ENCODE assay signal across 8 cellular contexts in genomic region chr3:42535981-42536784, GRCh38. TPM values are rescaled to one million over a fixed set of nuclear protein-coding genes. Genes with fewer than 3 reads are reported as not detected.
DNase-seq lines count a peak whose midpoint lies in the region; ATAC-seq, FAIRE-seq and TF ChIP-seq lines count a peak whose summit lies in the region.

No MANE protein-coding gene starts in this region.

- H4K5ac ChIP-seq in mesendoderm (ENCODE audit: low read length), result no peak overlapping the region

- no peak for TF ChIP-seq POLR2A in tibial nerve (IDR thresholded peaks at IDR 0.05)

- H3K23ac ChIP-seq in mesendoderm (ENCODE audit: low read length), result no peak overlapping the region

- no peak overlapping the region for H2AK5ac ChIP-seq in mesendoderm (ENCODE audit: low read length)

- H3K4me1 ChIP-seq in mesendoderm (ENCODE audit: control insufficient read depth, low read depth, low read length) (peaks cover 4% of the 10 kb centered on the region), tibial nerve (no peaks in the 10 kb centered on the region)

- no peaks in the 10 kb centered on the region for H3K79me2 ChIP-seq in mesendoderm (ENCODE audit: control insufficient read depth, insufficient read depth, low read length)

- DNase-seq in AG09309 (ENCODE audit: low read depth), result no peak
- no peak for DNase-seq in GM18507 (ENCODE audit: extremely low spot score, insufficient read length, low read depth)
- DNase-seq in RPMI8226, result peak; percentile 59
- peak; percentile 33 for DNase-seq in central memory CD4-positive, alpha-beta T cell
- DNase-seq in mesendoderm, result peak; percentile 94
- DNase-seq in SHP77 treated with DMSO at 0.1 percent for 48 hours (lab: John Stamatoyannopoulos, UW), result no peak
- DNase-seq in tibial nerve (ENCODE audit: low spot score in 2 of 2), result no peak

- TF ChIP-seq CTCF in AG09309 (IDR thresholded peaks at IDR 0.05; ENCODE audit: control insufficient read depth, insufficient read depth, low read depth, low read length, missing control alignments) (peak; percentile 53), tibial nerve (IDR thresholded peaks at IDR 0.05) (peak in 1 of 5 experiments; percentile 29)

- no peak overlapping the region for H2BK120ac ChIP-seq in mesendoderm (ENCODE audit: low read depth, low read length)

- H3K18ac ChIP-seq in mesendoderm (ENCODE audit: low read length), result no peak overlapping the region

- no CpG with 5 or more reads among the region's 35 CpGs for WGBS in mesendoderm (ENCODE audit: extremely low coverage, insufficient coverage, low lambda C conversion rate)
- 54 to 78% methylated on average over 4 to 23 of the region's 35 CpGs for WGBS in tibial nerve, 2 donors

- H2BK15ac ChIP-seq in mesendoderm (replicated peaks; ENCODE audit: low read depth), result no peak overlapping the region

- H3K36me3 Mint-ChIP-seq in stimulated activated memory B cell treated with anti-CD40 and anti-IgM and Interleukin-4, amounts not matched to agents 10 μg/mL and 1 μg/mL and 100 μg/mL, for 72 hours, result no peaks in the 10 kb centered on the region

- H3K36me3 ChIP-seq in mesendoderm (ENCODE audit: control insufficient read depth, insufficient read depth, low read length) (no peaks in the 10 kb centered on the region), tibial nerve (no peaks in the 10 kb centered on the region)

- H3K9ac ChIP-seq in mesendoderm (ENCODE audit: low read length), result no peak overlapping the region

- H3K56ac ChIP-seq in mesendoderm (ENCODE audit: low read length), result no peak overlapping the region

- H3K9me3 Mint-ChIP-seq in stimulated activated memory B cell treated with anti-CD40 and anti-IgM and Interleukin-4, amounts not matched to agents 10 μg/mL and 1 μg/mL and 100 μg/mL, for 72 hours, result no peaks in the 10 kb centered on the region

- no peak overlapping the region for H3K4me3 Mint-ChIP-seq in stimulated activated memory B cell treated with anti-CD40 and anti-IgM and Interleukin-4, amounts not matched to agents 10 μg/mL and 1 μg/mL and 100 μg/mL, for 72 hours

- H3K27me3 ChIP-seq in mesendoderm (ENCODE audit: insufficient read depth, low read length, poor library complexity) (no peaks in the 10 kb centered on the region), tibial nerve (no peaks in the 10 kb centered on the region)

- ATAC-seq in stimulated activated memory B cell treated with anti-CD40 and anti-IgM and Interleukin-4, amounts not matched to agents 10 μg/mL and 1 μg/mL and 100 μg/mL, for 72 hours, result no peak

- no peak overlapping the region for H3K4me2 ChIP-seq in mesendoderm (ENCODE audit: low read length)

- no peaks in the 10 kb centered on the region for H3K27me3 Mint-ChIP-seq in stimulated activated memory B cell treated with anti-CD40 and anti-IgM and Interleukin-4, amounts not matched to agents 10 μg/mL and 1 μg/mL and 100 μg/mL, for 72 hours

- TF ChIP-seq EP300 in tibial nerve (IDR thresholded peaks at IDR 0.05), result no peak

- no peak overlapping the region for H2BK5ac ChIP-seq in mesendoderm (ENCODE audit: low read length)

- peaks cover 6% of the 10 kb centered on the region for H3K4me1 Mint-ChIP-seq in stimulated activated memory B cell treated with anti-CD40 and anti-IgM and Interleukin-4, amounts not matched to agents 10 μg/mL and 1 μg/mL and 100 μg/mL, for 72 hours

- H3K4me3 ChIP-seq in AG09309 (ENCODE audit: control insufficient read depth, low read depth, low read length) (no peak overlapping the region), mesendoderm (ENCODE audit: low read length) (no peak overlapping the region), tibial nerve (no peak overlapping the region)

- no peaks in the 10 kb centered on the region for H3K9me3 ChIP-seq in tibial nerve

- no peak overlapping the region for H4K8ac ChIP-seq in mesendoderm (ENCODE audit: low read depth, low read length)

- H3K27ac ChIP-seq in mesendoderm (ENCODE audit: low read depth, low read length) (no peak overlapping the region), tibial nerve (no peak overlapping the region)

- no peak overlapping the region for H3K4ac ChIP-seq in mesendoderm (ENCODE audit: low read depth, low read length)

- FAIRE-seq in GM18507 (lab: Jason Lieb, UNC), result peak; percentile 70

- H3K27ac Mint-ChIP-seq in stimulated activated memory B cell treated with anti-CD40 and anti-IgM and Interleukin-4, amounts not matched to agents 10 μg/mL and 1 μg/mL and 100 μg/mL, for 72 hours, result no peak overlapping the region

- H3K79me1 ChIP-seq in mesendoderm (ENCODE audit: low read length), result no peaks in the 10 kb centered on the region

RNA-seq across cellular contexts. Expression of gene VIPR1, which starts 33.7 kb away (rescaled TPM):
- polyA plus RNA-seq in mesendoderm (2013, experiment 1 of 2), result 2.8 TPM
- 2.9 TPM for polyA plus RNA-seq in mesendoderm (2013, experiment 2 of 2)
- 10 to 100 TPM in 2 of 4 donors, 1 to 10 TPM in 2; 2.4 to 17.3 (median 10.4) TPM for total RNA-seq in tibial nerve

RNA-seq across cellular contexts. Expression of gene SEC22C, which starts 45.6 kb away (rescaled TPM):
- 23.5 TPM for polyA plus RNA-seq in mesendoderm (2013, experiment 1 of 2)
- 24.1 TPM for polyA plus RNA-seq in mesendoderm (2013, experiment 2 of 2)
- 10 to 100 TPM; 74.1 to 95.3 (median 86.1) TPM for total RNA-seq in tibial nerve

RNA-seq across cellular contexts. Expression of gene SS18L2, which starts 54.5 kb away (rescaled TPM):
- polyA plus RNA-seq in mesendoderm (2013, experiment 1 of 2), result 98.5 TPM
- 94.4 TPM for polyA plus RNA-seq in mesendoderm (2013, experiment 2 of 2)
- total RNA-seq in tibial nerve, result 10 to 100 TPM; 10.2 to 28.2 (median 15.7) TPM

Comparison
In these comparisons a context has a peak if more than half of its experiments do, and no peak if none do; other contexts are left out.
1. DNase-seq: peak in RPMI8226 (single experiment), central memory CD4-positive, alpha-beta T cell (single experiment) and mesendoderm (single experiment); none in AG09309 (single experiment), GM18507 (single experiment), SHP77 treated with DMSO at 0.1 percent for 48 hours (single experiment) and tibial nerve (0 of 2).